ENCODE assay signal across 9 cellular contexts in the genomic region with DNA sequence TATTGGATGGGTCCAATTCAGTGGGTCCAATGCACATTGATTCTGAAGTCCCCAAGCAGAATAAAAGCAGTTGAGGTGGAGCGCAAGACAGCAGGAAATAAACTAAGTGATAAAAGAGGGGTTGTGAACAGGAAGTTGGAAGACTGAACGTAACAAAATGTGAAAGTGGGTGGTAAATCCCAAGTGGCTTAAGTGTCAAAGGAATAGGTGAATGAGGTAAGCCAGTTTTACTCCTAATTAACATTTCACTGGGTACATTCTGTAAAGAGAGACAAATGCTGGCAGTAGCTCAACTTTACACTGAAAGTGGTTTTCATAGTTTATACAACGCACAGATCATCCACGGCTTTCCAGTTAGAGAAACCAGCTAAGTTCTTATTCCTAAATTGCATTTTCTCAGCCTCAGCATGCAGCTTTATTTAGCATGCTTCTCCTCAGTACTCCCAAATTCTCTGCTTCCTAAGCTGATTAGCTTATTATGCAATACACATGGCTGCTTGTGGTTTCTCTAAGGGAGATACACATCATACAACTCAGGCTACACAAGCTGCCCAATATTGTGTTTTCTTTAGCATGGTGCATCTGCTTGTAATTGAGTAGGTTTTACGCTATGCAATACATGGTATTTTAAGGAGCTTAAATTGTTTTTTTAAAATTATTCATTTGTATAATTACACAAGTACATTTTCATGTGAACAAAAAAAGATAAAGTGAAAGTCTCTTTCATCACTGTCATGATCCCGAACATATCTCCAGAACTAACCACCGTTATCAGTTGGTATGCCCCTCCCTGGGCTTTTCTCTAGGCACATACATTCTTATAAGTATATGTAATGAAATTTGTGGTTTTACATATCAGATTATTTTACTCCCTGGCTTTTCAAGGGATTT. TPM values are rescaled to one million over a fixed set of nuclear protein-coding genes. Genes with fewer than 3 reads are reported as not detected.
DNase-seq lines count a peak whose midpoint lies in the region; ATAC-seq, FAIRE-seq and TF ChIP-seq lines count a peak whose summit lies in the region.
"Had no signal": no experiment of that assay in that cellular context is flagged by ENCODE, and none has a peak within 500 bp of the region (broad histone marks: within the 10 kb centered on the region; RNA-seq: fewer than 3 reads in every experiment).

No MANE protein-coding gene starts in this region.

- H3K4me1 ChIP-seq in H1 (replicated peaks in 1 of 4; ENCODE audit: control insufficient read depth in 3 of 4, insufficient read depth in 4 of 4, low read length in 3 of 4) (peaks cover 0 to 3% (median 1%) of the 10 kb centered on the region in 4 experiments; a peak in 2 of 7 replicates), spleen (peaks cover 8 to 62% (median 27%) of the 10 kb centered on the region in 6 donors)
- H3K4me1 ChIP-seq: SJSA1 had no signal

- H2AFZ ChIP-seq in H1 (ENCODE audit: low read length), result peak overlapping the region; percentile 31; the same call in 1 of the 2 replicates

- POLR2A ChIA-PET in H1 (lab: Charles Lee; ENCODE audit: partially characterized antibody), result interaction anchor here (0.9 to 1.3 kb wide), 2 partner anchors 17 to 35 kb away, joined by 3 read pairs; no protein-coding TSS in a partner anchor

- H4K8ac ChIP-seq in H1 (ENCODE audit: extremely low read depth, insufficient read depth, low read length), result no peak overlapping the region

- no peak overlapping the region for H2BK12ac ChIP-seq in H1 (ENCODE audit: low read depth, low read length)

- H2AK5ac ChIP-seq in H1 (ENCODE audit: low read depth, low read length), result no peak overlapping the region

- no peak overlapping the region for H4K91ac ChIP-seq in H1 (replicated peaks; ENCODE audit: insufficient read length, low read length)

- no peaks in the 10 kb centered on the region for H3K23me2 ChIP-seq in H1 (ENCODE audit: low read depth, low read length)

- CTCF ChIA-PET in H1 (lab: Charles Lee; ENCODE audit: partially characterized antibody), result interaction anchor here (0.6 to 1.3 kb wide), 9 partner anchors 8 to 429 kb away, joined by 3 to 6 read pairs (median 3); no protein-coding TSS in a partner anchor

- no peak overlapping the region for H3K4me2 ChIP-seq in H1 (ENCODE audit: insufficient read depth in 1 of 2, low read depth in 2 of 2, low read length in 2 of 2)

- H3K4me3 ChIP-seq in H1 (ENCODE audit: extremely low read depth in 1 of 4, insufficient read depth in 2 of 4, low read depth in 3 of 4, low read length in 4 of 4), result no peak overlapping the region
- H3K4me3 ChIP-seq in spleen, result no peak overlapping the region
- H3K4me3 ChIP-seq: SJSA1 had no signal

- H4K5ac ChIP-seq in H1 (ENCODE audit: insufficient read length, low read depth, low read length), result no peak overlapping the region

- peak; percentile 46 for DNase-seq in NCI-H69 (lab: John Stamatoyannopoulos, UW)
- no peak for DNase-seq in H1 (ENCODE audit: low read depth in 1 of 2, low spot score in 2 of 2)
- DNase-seq in spleen, result no peak
- DNase-seq in left colon, result no peak
- no peak for DNase-seq in NK-92 (lab: John Stamatoyannopoulos, UW; ENCODE audit: unreplicated experiment)
- DNase-seq: activated gamma-delta T cell treated with Interleukin-2 at 50 U/mL for 16 hours had no signal

- H3K14ac ChIP-seq in H1 (ENCODE audit: insufficient read length), result no peak overlapping the region

- TF ChIP-seq RAD21 in H1 (IDR thresholded peaks at IDR 0.05 in 1 of 2, conservative IDR thresholded peaks at IDR 0.05 in 1 of 2; ENCODE audit: low read depth in 2 of 2, low read length in 2 of 2), result no peak

- WGBS in H1 (ENCODE audit: extremely low coverage in 1 of 2, insufficient coverage in 1 of 2, insufficient read length in 1 of 2, insufficient replicate concordance in 2 of 2, low coverage in 1 of 2, low lambda C conversion rate in 2 of 2, missing lambda C conversion rate in 1 of 2), 2 experiments, result 81% methylated on average over 7 of the region's 7 CpGs; no CpG with 5 or more reads in 1 of the 2 experiments
- 46 to 57% (median 55%) methylated on average over 7 of the region's 7 CpGs for WGBS in spleen, 5 donors

- ATAC-seq in GM21529 (IDR thresholded peaks at IDR 0.05; ENCODE audit: unreplicated experiment) (peak; percentile 11), GM19324 (IDR thresholded peaks at IDR 0.05; ENCODE audit: low FRiP score, unreplicated experiment) (no peak), left colon (no peak)

- H3K23ac ChIP-seq in H1 (ENCODE audit: insufficient read length), result no peak overlapping the region

- H3K27ac ChIP-seq in H1 (ENCODE audit: low read depth, low read length) (no peak overlapping the region), spleen (peak overlapping the region in 7 of 8 donors; percentile 10 to 85 (median 61))
- H3K27ac ChIP-seq: SJSA1 had no signal

- H4K20me1 ChIP-seq in H1 (replicated peaks in 1 of 2; ENCODE audit: control insufficient read depth in 1 of 2, insufficient read depth in 2 of 2, low read length in 2 of 2), result no peaks in the 10 kb centered on the region

- H3K27me3 ChIP-seq in H1 (replicated peaks in 1 of 4; ENCODE audit: control insufficient read depth in 3 of 4, extremely low read depth in 1 of 4, insufficient read depth in 3 of 4, low read length in 3 of 4) (no peaks in the 10 kb centered on the region), spleen (replicated peaks in 1 of 7) (no peaks in the 10 kb centered on the region)
- H3K27me3 ChIP-seq: SJSA1 had no signal

- H3K36me3 ChIP-seq in H1 (ENCODE audit: control insufficient read depth in 2 of 4, insufficient read depth in 4 of 4, low read length in 3 of 4), result no peaks in the 10 kb centered on the region
- H3K36me3 ChIP-seq in spleen, result no peaks in the 10 kb centered on the region
- H3K36me3 ChIP-seq: SJSA1 had no signal

- no peaks in the 10 kb centered on the region for H3K79me1 ChIP-seq in H1 (ENCODE audit: low read depth, low read length)

- no peaks in the 10 kb centered on the region for H3K79me2 ChIP-seq in H1 (ENCODE audit: control insufficient read depth in 1 of 2, insufficient read depth in 2 of 2, low read length in 2 of 2)

- no peak overlapping the region for H2BK15ac ChIP-seq in H1 (ENCODE audit: low read length)

- no peak for FAIRE-seq in H1 (lab: Jason Lieb, UNC)

- no peak overlapping the region for H3K9ac ChIP-seq in H1 (replicated peaks in 1 of 4; ENCODE audit: extremely low read depth in 1 of 4, low read depth in 3 of 4, low read length in 3 of 4)

- H2BK120ac ChIP-seq in H1 (replicated peaks; ENCODE audit: low read depth, low read length), result no peak overlapping the region

- H2BK20ac ChIP-seq in H1 (ENCODE audit: low read length), result no peak overlapping the region

- no peak overlapping the region for H2BK5ac ChIP-seq in H1 (ENCODE audit: low read depth, low read length)

- peak; percentile 69 to 77 for TF ChIP-seq POLR2A in H1 (IDR thresholded peaks at IDR 0.05; ENCODE audit: control extremely low read depth in 1 of 2, low read depth in 2 of 2, low read length in 2 of 2)
- no peak for TF ChIP-seq POLR2A in spleen (IDR thresholded peaks at IDR 0.05)

- H3K18ac ChIP-seq in H1 (ENCODE audit: extremely low read depth, low read length), result no peak overlapping the region

- no peak for TF ChIP-seq CTCF in H1 (IDR thresholded peaks at IDR 0.05; ENCODE audit: control extremely low read depth in 1 of 3, insufficient read depth in 1 of 3, low read depth in 1 of 3, low read length in 3 of 3)
- TF ChIP-seq CTCF in spleen (IDR thresholded peaks at IDR 0.05 in 8 of 11, conservative IDR thresholded peaks at IDR 0.05 in 3 of 11), result no peak

- no peak overlapping the region for H3K4ac ChIP-seq in H1 (replicated peaks; ENCODE audit: insufficient read length, low read depth, low read length)

- no peaks in the 10 kb centered on the region for H3K9me3 ChIP-seq in H1 (ENCODE audit: insufficient read depth in 2 of 2, low read depth in 1 of 2, low read length in 1 of 2)
- H3K9me3 ChIP-seq in spleen, result no peaks in the 10 kb centered on the region
- H3K9me3 ChIP-seq: SJSA1 had no signal

- intact Hi-C loops in spleen (cut with DNase I; ENCODE audit: low total_unique reads) (loop anchor here (10.0 kb wide), 1 partner anchor 433 kb away; a partner anchor contains a TSS), left colon (cut with DNase I, micrococcal nuclease) (loop anchor here in 1 of 2 donors (10.0 kb wide), 1 partner anchor 153 kb away; no protein-coding TSS in a partner anchor)

- no peak overlapping the region for H3K56ac ChIP-seq in H1 (replicated peaks; ENCODE audit: insufficient read length, low read depth, low read length)

- no peak for TF ChIP-seq EP300 in H1 (IDR thresholded peaks at IDR 0.05; ENCODE audit: borderline replicate concordance in 1 of 2, low read depth in 2 of 2, low read length in 2 of 2)

TF ChIP-seq in H1, 55 proteins besides CTCF, POLR2A, EP300 and RAD21 (continues in another document):
- TF ChIP-seq JUN (IDR thresholded peaks at IDR 0.05; ENCODE audit: low read depth, low read length), result no peak
- peak; percentile 57 for TF ChIP-seq CEBPB (IDR thresholded peaks at IDR 0.05; ENCODE audit: low read depth, low read length)
- TF ChIP-seq BRCA1 (IDR thresholded peaks at IDR 0.05; ENCODE audit: low read depth, low read length), result no peak
- TF ChIP-seq, protein P1, sequence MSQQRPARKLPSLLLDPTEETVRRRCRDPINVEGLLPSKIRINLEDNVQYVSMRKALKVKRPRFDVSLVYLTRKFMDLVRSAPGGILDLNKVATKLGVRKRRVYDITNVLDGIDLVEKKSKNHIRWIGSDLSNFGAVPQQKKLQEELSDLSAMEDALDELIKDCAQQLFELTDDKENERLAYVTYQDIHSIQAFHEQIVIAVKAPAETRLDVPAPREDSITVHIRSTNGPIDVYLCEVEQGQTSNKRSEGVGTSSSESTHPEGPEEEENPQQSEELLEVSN (IDR thresholded peaks at IDR 0.05), result no peak
- TF ChIP-seq TAF7 (optimal IDR thresholded peaks at IDR 0.05; ENCODE audit: borderline replicate concordance, low read depth, low read length), result peak; percentile 95

RNA-seq across cellular contexts. Expression of a gene that starts 34.2 kb away (rescaled TPM):
- 360 and 369 TPM in 2 replicates for total RNA-seq in H1 (2021; fragmentation: NEBNext Ultra II Directional; extraction: Animal tissue kit (Norgen Biotek cat#: 25700))
- 209 and 305 TPM in 2 replicates for polyA plus RNA-seq in H1 (2011; rRNA removed)
- polyA plus RNA-seq in H1 (2011; cell fraction: cytosol; rRNA removed), result 324 TPM
- 194 TPM for polyA plus RNA-seq in H1 (2011; cell fraction: nucleus; rRNA removed)
- 418 to 601 TPM (median 461 TPM) in 4 replicates for polyA plus RNA-seq in H1 (2012, experiment 1 of 2)
- polyA plus RNA-seq in H1 (2012, experiment 2 of 2), result 51.1 TPM
- polyA plus RNA-seq in H1 (2013, experiment 1 of 2), result 269 TPM
- 281 TPM for polyA plus RNA-seq in H1 (2013, experiment 2 of 2)
- 608 and 793 TPM in 2 replicates for polyA minus RNA-seq in H1 (2011; rRNA and poly(A)+ RNA removed)
- 194 TPM for polyA minus RNA-seq in H1 (2011; cell fraction: cytosol; rRNA and poly(A)+ RNA removed)
- 250 TPM for polyA minus RNA-seq in H1 (2011; cell fraction: nucleus; rRNA and poly(A)+ RNA removed)
- total RNA-seq in spleen, result 100 to 1,000 TPM; 134 to 190 (median 159) TPM
- polyA plus RNA-seq in spleen, result 100 to 1,000 TPM; 135 to 193 (median 149) TPM
- total RNA-seq in left colon, result 100 to 1,000 TPM; 249 to 314 TPM

Comparison
In these comparisons a context has a peak if more than half of its experiments do, and no peak if none do; other contexts are left out.
1. POLR2A ChIP-seq: peak in H1 (2 of 2); none in spleen (0 of 3).